Comparison of ENCODE assay signal across 8 cellular contexts in genomic region chr21:44927587-44928461, GRCh38. TPM values are rescaled to one million over a fixed set of nuclear protein-coding genes. Genes with fewer than 3 reads are reported as not detected.
DNase-seq lines count a peak whose midpoint lies in the region; ATAC-seq and TF ChIP-seq lines count a peak whose summit lies in the region.

No MANE protein-coding gene starts in this region.

- no peaks in the 10 kb centered on the region for H3K27me3 Mint-ChIP-seq in stimulated activated naive CD8-positive, alpha-beta T cell treated with anti-CD3 and anti-CD28 coated beads, Interleukin-15, amount 100 ng/mL, for 72 hours

- peak overlapping the region; percentile 31; the same call in 1 of the 2 replicates for H3K9ac ChIP-seq in ES-I3 (ENCODE audit: low read depth, low read length)

- no peak for TF ChIP-seq CTCF in coronary artery (IDR thresholded peaks at IDR 0.05)

- no peaks in the 10 kb centered on the region for H3K9me3 Mint-ChIP-seq in stimulated activated naive CD8-positive, alpha-beta T cell treated with anti-CD3 and anti-CD28 coated beads, Interleukin-15, amount 100 ng/mL, for 72 hours

- peak overlapping the region; percentile 71 to 72 for H3K4me3 Mint-ChIP-seq in stimulated activated naive CD8-positive, alpha-beta T cell treated with anti-CD3 and anti-CD28 coated beads, Interleukin-15, amount 100 ng/mL, for 72 hours

- peaks cover 88% of the 10 kb centered on the region for H3K4me1 Mint-ChIP-seq in stimulated activated naive CD8-positive, alpha-beta T cell treated with anti-CD3 and anti-CD28 coated beads, Interleukin-15, amount 100 ng/mL, for 72 hours

- ATAC-seq in stimulated activated naive CD8-positive, alpha-beta T cell treated with anti-CD3 and anti-CD28 coated beads, Interleukin-15, amount 100 ng/mL, for 72 hours = peak; percentile 85
- ATAC-seq in HG03521 (IDR thresholded peaks at IDR 0.05; ENCODE audit: unreplicated experiment) (no peak), GM21423 (IDR thresholded peaks at IDR 0.05; ENCODE audit: unreplicated experiment) (no peak)

- no peaks in the 10 kb centered on the region for H3K9me3 ChIP-seq in ES-I3 (ENCODE audit: control insufficient read depth, insufficient read depth, low read length)

- H3K4me1 ChIP-seq in ES-I3 (ENCODE audit: insufficient read depth, low read length) = peaks cover 26% of the 10 kb centered on the region

- DNase-seq in Jurkat, Clone E6-1 (ENCODE audit: low read depth, low spot score) = peak; percentile 95
- peak; percentile 94 to 96 for DNase-seq in activated CD4-positive, alpha-beta T cell treated with anti-CD3 and anti-CD28 coated beads for 4 hours
- DNase-seq in coronary artery (ENCODE audit: low spot score) = no peak
- DNase-seq in myocyte (ENCODE audit: low read depth) = peak; percentile 82
- DNase-seq in stimulated activated naive CD8-positive, alpha-beta T cell treated with anti-CD3 and anti-CD28 coated beads, Interleukin-15, amount 100 ng/mL, for 72 hours = peak; percentile 73 to 81

- peak overlapping the region; percentile 58 for H3K4me3 ChIP-seq in Jurkat, Clone E6-1 (ENCODE audit: low read length)
- H3K4me3 ChIP-seq in coronary artery = peak overlapping the region; percentile 41

- H3K27ac Mint-ChIP-seq in stimulated activated naive CD8-positive, alpha-beta T cell treated with anti-CD3 and anti-CD28 coated beads, Interleukin-15, amount 100 ng/mL, for 72 hours = peak overlapping the region; percentile 52 to 95

- peak overlapping the region in 1 of 2 donors; percentile 46 for H3K27ac ChIP-seq in coronary artery

- H3K36me3 ChIP-seq in ES-I3 (ENCODE audit: insufficient read depth, low read length) = no peaks in the 10 kb centered on the region

RNA-seq across cellular contexts. Expression of gene ITGB2, which starts 7.1 kb away (rescaled TPM):
- 108 TPM for polyA plus RNA-seq in Jurkat, Clone E6-1 (2012; ENCODE audit: insufficient read depth, insufficient read length)
- total RNA-seq in myocyte = 2.2 and 3.2 TPM in 2 replicates
- 19.1 TPM for polyA plus RNA-seq in myocyte (2012)

RNA-seq across cellular contexts. Expression of gene SLX9, which starts 12.0 kb away (rescaled TPM):
- 64.7 TPM for polyA plus RNA-seq in Jurkat, Clone E6-1 (2012; ENCODE audit: insufficient read depth, insufficient read length)
- total RNA-seq in myocyte = 13.6 and 14.9 TPM in 2 replicates
- 24.5 TPM for polyA plus RNA-seq in myocyte (2012)

RNA-seq across cellular contexts. Expression of gene PTTG1IP, which starts 54.3 kb away (rescaled TPM):
- 98.0 TPM for polyA plus RNA-seq in Jurkat, Clone E6-1 (2012; ENCODE audit: insufficient read depth, insufficient read length)
- 207 and 246 TPM in 2 replicates for total RNA-seq in myocyte
- polyA plus RNA-seq in myocyte (2012) = 370 TPM
